ENCODE assay signal across 1 cellular context in the genomic region with DNA sequence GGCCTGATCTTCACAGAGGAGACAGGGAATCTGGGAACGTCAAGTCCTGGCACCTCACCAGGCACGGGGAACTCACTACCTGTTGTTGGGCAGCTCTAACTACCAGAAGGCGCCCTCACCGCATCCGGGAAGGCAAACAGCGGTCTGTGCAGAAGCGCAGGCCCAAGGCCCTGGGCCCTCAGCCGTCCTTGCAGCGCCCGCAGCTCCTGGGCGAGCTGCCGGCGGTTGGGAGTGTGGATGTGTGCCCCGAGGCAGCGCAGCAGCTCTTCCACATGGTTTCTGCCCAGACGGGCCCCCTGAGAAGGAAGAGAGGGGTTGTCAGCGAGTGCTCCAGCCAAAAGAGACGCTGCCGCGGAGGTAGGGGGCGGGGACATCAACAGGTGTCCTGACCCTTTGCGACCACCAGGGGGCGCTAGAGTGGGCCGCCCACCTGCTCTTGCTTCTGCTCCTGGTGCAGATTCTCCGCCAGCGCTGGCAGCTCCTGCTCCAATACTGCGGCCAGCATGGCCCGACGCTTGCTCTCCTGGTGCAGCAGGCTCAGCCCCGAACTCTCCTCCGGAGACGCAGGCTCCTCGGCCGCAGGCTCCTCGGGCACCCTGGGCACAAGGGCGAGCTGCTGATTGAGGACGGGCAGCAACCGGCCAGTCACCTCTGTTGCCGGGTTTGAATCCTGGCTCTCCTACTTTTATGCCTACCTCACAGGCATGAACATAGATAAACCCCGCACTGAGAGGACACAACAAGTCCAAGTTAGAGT.
TF ChIP-seq lines count a peak whose summit lies in the region.

No MANE protein-coding gene starts in this region.

TF ChIP-seq in SK-N-SH treated with all-trans-retinoic acid at 6 μM for 48 hours, 23 proteins besides CTCF, POLR2A, EP300 and RAD21 (continued from another document):
- TF ChIP-seq CSDC2 (CRISPR knock-in tag; IDR thresholded peaks at IDR 0.05) (no peak), GLIS3 (CRISPR knock-in tag; IDR thresholded peaks at IDR 0.05) (no peak), SNAI2 (CRISPR knock-in tag; IDR thresholded peaks at IDR 0.05) (no peak)
TF ChIP-seq in SK-N-SH treated with all-trans-retinoic acid at 6 μM for 48 hours: peak in this region for 0.
